Comparison of ENCODE assay signal across 1 cellular context in the genomic region with DNA sequence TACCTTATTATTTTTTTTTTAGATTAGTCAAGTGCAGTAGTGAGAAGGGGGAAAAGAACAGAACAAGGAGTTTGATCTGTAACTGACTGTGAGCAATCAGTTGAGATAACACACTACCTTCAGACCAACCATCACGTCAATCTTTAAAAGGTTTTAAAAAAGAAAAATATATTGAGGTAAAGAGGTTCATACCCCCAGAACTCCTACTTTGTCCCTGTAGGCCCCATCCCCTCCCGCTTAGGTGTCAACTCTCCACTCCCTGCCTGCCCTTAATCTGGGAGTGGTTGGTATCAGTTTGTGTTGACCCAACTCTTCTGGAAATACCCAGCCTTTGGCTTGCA.
TF ChIP-seq lines count a peak whose summit lies in the region.

No MANE protein-coding gene starts in this region.

TF ChIP-seq in HCT116, 20 proteins besides CTCF, POLR2A, EP300 and RAD21:
- TF ChIP-seq EZH2 (IDR thresholded peaks at IDR 0.05) (no peak), CBX3 (IDR thresholded peaks at IDR 0.05; ENCODE audit: low read depth) (no peak), SIN3A (IDR thresholded peaks at IDR 0.05; ENCODE audit: low read depth) (no peak), CEBPB (IDR thresholded peaks at IDR 0.05; ENCODE audit: low read depth) (no peak), ELF1 (IDR thresholded peaks at IDR 0.05; ENCODE audit: borderline replicate concordance, low read depth) (no peak), ZFX (IDR thresholded peaks at IDR 0.05) (no peak), YY1 (IDR thresholded peaks at IDR 0.05; ENCODE audit: extremely low read depth, insufficient replicate concordance, low read depth, low read length) (no peak), EZH2phosphoT487 (IDR thresholded peaks at IDR 0.05; ENCODE audit: borderline replicate concordance) (no peak), SRF (IDR thresholded peaks at IDR 0.05; ENCODE audit: low read depth) (no peak), ZNF274 (IDR thresholded peaks at IDR 0.05; ENCODE audit: low read depth, low read length) (no peak), POLR2AphosphoS5 (IDR thresholded peaks at IDR 0.05; ENCODE audit: low read depth, low read length) (no peak), TCF7L2 (IDR thresholded peaks at IDR 0.05; ENCODE audit: borderline replicate concordance, extremely low read depth, insufficient read depth, insufficient read length) (no peak), SP1 (IDR thresholded peaks at IDR 0.05; ENCODE audit: low read depth) (no peak), FOSL1 (IDR thresholded peaks at IDR 0.05; ENCODE audit: low read depth) (no peak), EGR1 (IDR thresholded peaks at IDR 0.05; ENCODE audit: low read depth) (no peak)
- TF ChIP-seq, protein P1, sequence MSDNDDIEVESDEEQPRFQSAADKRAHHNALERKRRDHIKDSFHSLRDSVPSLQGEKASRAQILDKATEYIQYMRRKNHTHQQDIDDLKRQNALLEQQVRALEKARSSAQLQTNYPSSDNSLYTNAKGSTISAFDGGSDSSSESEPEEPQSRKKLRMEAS (IDR thresholded peaks at IDR 0.05) = no peak
- TF ChIP-seq, protein P2, sequence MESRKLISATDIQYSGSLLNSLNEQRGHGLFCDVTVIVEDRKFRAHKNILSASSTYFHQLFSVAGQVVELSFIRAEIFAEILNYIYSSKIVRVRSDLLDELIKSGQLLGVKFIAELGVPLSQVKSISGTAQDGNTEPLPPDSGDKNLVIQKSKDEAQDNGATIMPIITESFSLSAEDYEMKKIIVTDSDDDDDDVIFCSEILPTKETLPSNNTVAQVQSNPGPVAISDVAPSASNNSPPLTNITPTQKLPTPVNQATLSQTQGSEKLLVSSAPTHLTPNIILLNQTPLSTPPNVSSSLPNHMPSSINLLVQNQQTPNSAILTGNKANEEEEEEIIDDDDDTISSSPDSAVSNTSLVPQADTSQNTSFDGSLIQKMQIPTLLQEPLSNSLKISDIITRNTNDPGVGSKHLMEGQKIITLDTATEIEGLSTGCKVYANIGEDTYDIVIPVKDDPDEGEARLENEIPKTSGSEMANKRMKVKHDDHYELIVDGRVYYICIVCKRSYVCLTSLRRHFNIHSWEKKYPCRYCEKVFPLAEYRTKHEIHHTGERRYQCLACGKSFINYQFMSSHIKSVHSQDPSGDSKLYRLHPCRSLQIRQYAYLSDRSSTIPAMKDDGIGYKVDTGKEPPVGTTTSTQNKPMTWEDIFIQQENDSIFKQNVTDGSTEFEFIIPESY (IDR thresholded peaks at IDR 0.05; ENCODE audit: extremely low read depth, insufficient replicate concordance, low read length) = no peak
- TF ChIP-seq, protein P3, sequence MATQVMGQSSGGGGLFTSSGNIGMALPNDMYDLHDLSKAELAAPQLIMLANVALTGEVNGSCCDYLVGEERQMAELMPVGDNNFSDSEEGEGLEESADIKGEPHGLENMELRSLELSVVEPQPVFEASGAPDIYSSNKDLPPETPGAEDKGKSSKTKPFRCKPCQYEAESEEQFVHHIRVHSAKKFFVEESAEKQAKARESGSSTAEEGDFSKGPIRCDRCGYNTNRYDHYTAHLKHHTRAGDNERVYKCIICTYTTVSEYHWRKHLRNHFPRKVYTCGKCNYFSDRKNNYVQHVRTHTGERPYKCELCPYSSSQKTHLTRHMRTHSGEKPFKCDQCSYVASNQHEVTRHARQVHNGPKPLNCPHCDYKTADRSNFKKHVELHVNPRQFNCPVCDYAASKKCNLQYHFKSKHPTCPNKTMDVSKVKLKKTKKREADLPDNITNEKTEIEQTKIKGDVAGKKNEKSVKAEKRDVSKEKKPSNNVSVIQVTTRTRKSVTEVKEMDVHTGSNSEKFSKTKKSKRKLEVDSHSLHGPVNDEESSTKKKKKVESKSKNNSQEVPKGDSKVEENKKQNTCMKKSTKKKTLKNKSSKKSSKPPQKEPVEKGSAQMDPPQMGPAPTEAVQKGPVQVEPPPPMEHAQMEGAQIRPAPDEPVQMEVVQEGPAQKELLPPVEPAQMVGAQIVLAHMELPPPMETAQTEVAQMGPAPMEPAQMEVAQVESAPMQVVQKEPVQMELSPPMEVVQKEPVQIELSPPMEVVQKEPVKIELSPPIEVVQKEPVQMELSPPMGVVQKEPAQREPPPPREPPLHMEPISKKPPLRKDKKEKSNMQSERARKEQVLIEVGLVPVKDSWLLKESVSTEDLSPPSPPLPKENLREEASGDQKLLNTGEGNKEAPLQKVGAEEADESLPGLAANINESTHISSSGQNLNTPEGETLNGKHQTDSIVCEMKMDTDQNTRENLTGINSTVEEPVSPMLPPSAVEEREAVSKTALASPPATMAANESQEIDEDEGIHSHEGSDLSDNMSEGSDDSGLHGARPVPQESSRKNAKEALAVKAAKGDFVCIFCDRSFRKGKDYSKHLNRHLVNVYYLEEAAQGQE (IDR thresholded peaks at IDR 0.05; ENCODE audit: low read depth) = no peak
- TF ChIP-seq, protein P4, sequence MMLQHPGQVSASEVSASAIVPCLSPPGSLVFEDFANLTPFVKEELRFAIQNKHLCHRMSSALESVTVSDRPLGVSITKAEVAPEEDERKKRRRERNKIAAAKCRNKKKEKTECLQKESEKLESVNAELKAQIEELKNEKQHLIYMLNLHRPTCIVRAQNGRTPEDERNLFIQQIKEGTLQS (IDR thresholded peaks at IDR 0.05) = no peak
